ENCODE assay signal across 21 cellular contexts in genomic region chr17:56358651-56359050, GRCh38.
DNase-seq lines count a peak whose midpoint lies in the region; ATAC-seq and TF ChIP-seq lines count a peak whose summit lies in the region.
"Had no signal": no experiment of that assay in that cellular context is flagged by ENCODE, and none has a peak within 500 bp of the region (broad histone marks: within the 10 kb centered on the region; RNA-seq: fewer than 3 reads in every experiment).

No MANE protein-coding gene starts in this region.

- ATAC-seq in HG02973 (IDR thresholded peaks at IDR 0.05; ENCODE audit: unreplicated experiment): no peak
- ATAC-seq: activated CD8-positive, alpha-beta memory T cell treated with anti-CD3 and anti-CD28 coated beads, Interleukin-2, amount 10 ng/mL, durations not matched to agents 7 days and 5 days; heart left ventricle; left cardiac atrium; psoas muscle; SK-N-SH treated with all-trans-retinoic acid at 6 μM for 48 hours had no signal

- no peak overlapping the region for H3K4me3 ChIP-seq in epithelial cell of esophagus (ENCODE audit: low read length)
- H3K4me3 ChIP-seq: heart left ventricle, Peyer's patch, psoas muscle, tibial nerve had no signal

- DNase-seq in DMS53 (lab: John Stamatoyannopoulos, UW) (peak; percentile 3), DMS53 treated with DMSO at 0.1 percent for 48 hours (lab: John Stamatoyannopoulos, UW; ENCODE audit: unreplicated experiment) (no peak), RPMI7951 (ENCODE audit: low read depth) (peak; percentile 59), epithelial cell of esophagus (ENCODE audit: low read depth) (peak; percentile 25), SHP77 treated with DMSO at 0.1 percent for 48 hours (lab: John Stamatoyannopoulos, UW) (no peak), pons (ENCODE audit: low spot score) (no peak)
- no peak for DNase-seq in activated CD8-positive, alpha-beta memory T cell treated with anti-CD3 and anti-CD28 coated beads, Interleukin-2, amount 50 U/mL, for 48 hours
- DNase-seq: activated CD4-positive, alpha-beta T cell treated with anti-CD3 and anti-CD28 coated beads, Interleukin-2, amount 50 U/mL, for 1 hour; activated CD8-positive, alpha-beta memory T cell treated with anti-CD3 and anti-CD28 coated beads, Interleukin-2, amount 10 ng/mL, durations not matched to agents 7 days and 5 days; CD4-positive, alpha-beta memory T cell; DMS79; HCEC 1CT; heart left ventricle; left cardiac atrium; NCI-H524; NK-92 treated with Interleukin-12 subunit alpha and Interleukin-12 subunit beta, amount 100 ng/mL, for 24 hours; Peyer's patch; psoas muscle had no signal

- no peak for TF ChIP-seq CTCF in epithelial cell of esophagus (IDR thresholded peaks at IDR 0.05; ENCODE audit: insufficient read depth, low read depth, low read length, missing control alignments)

Comparison
In these comparisons a context has a peak if more than half of its experiments do, and no peak if none do; other contexts are left out.
1. DNase-seq: peak in DMS53 (single experiment), RPMI7951 (single experiment) and epithelial cell of esophagus (single experiment); none in DMS53 treated with DMSO at 0.1 percent for 48 hours (single experiment), SHP77 treated with DMSO at 0.1 percent for 48 hours (single experiment), pons (single experiment) and activated CD8-positive, alpha-beta memory T cell treated with anti-CD3 and anti-CD28 coated beads, Interleukin-2, amount 50 U/mL, for 48 hours (single experiment).